In genomic region chr16:67967956-67968439, GRCh38 we compare ENCODE assay signal across 8 cellular contexts. TPM values are rescaled to one million over a fixed set of nuclear protein-coding genes. Genes with fewer than 3 reads are reported as not detected.
A peak's percentile ranks its signal among the peaks of the same experiment; 100 is the strongest.
DNase-seq lines count a peak whose midpoint lies in the region; ATAC-seq and TF ChIP-seq lines count a peak whose summit lies in the region.

No MANE protein-coding gene starts in this region.

- H3K36me3 ChIP-seq in neural progenitor cell, result no peaks in the 10 kb centered on the region

- H3K79me2 ChIP-seq in neural progenitor cell (ENCODE audit: low read depth), result no peaks in the 10 kb centered on the region

- no peak for TF ChIP-seq CTCF in neural progenitor cell (IDR thresholded peaks at IDR 0.05)

- peak overlapping the region; percentile 86 for H3K4me2 ChIP-seq in neural progenitor cell

- in situ Hi-C loops in KBM-7 (cut with MboI; ENCODE audit: low pct_unique_long_range_greater_than_20kb, low sequenced_read_pairs), result no loop called here

- peaks cover 14% of the 10 kb centered on the region for H3K4me1 ChIP-seq in neural progenitor cell

- no peaks in the 10 kb centered on the region for H3K9me3 Mint-ChIP-seq in activated T-cell treated with anti-CD3 and anti-CD28 coated beads, Interleukin-2, amount 50 U/mL, for 24 hours
- no peaks in the 10 kb centered on the region for H3K9me3 Mint-ChIP-seq in neural progenitor cell

- no peaks in the 10 kb centered on the region for H3K9me3 ChIP-seq in neural progenitor cell (ENCODE audit: low read depth)

- peaks cover 24% of the 10 kb centered on the region for H3F3A ChIP-seq in neural progenitor cell (ENCODE audit: low read depth)

- H3K36me3 Mint-ChIP-seq in activated T-cell treated with anti-CD3 and anti-CD28 coated beads, Interleukin-2, amount 50 U/mL, for 24 hours (ENCODE audit: low read depth), result peaks cover 8% of the 10 kb centered on the region
- no peaks in the 10 kb centered on the region for H3K36me3 Mint-ChIP-seq in neural progenitor cell

- intact Hi-C loops in posterior vena cava (cut with DNase I), result no loop called here

- peaks cover 27% of the 10 kb centered on the region for H3K4me1 Mint-ChIP-seq in activated T-cell treated with anti-CD3 and anti-CD28 coated beads, Interleukin-2, amount 50 U/mL, for 24 hours (ENCODE audit: low read depth)
- peaks cover 18% of the 10 kb centered on the region for H3K4me1 Mint-ChIP-seq in neural progenitor cell

- peak overlapping the region; percentile 16 for H3K9ac ChIP-seq in neural progenitor cell

- peaks cover 20% of the 10 kb centered on the region for H3K27me3 ChIP-seq in neural progenitor cell

- peak overlapping the region; percentile 98 for H3K4me3 Mint-ChIP-seq in activated T-cell treated with anti-CD3 and anti-CD28 coated beads, Interleukin-2, amount 50 U/mL, for 24 hours
- peak overlapping the region; percentile 89 for H3K4me3 Mint-ChIP-seq in neural progenitor cell

- peak overlapping the region; percentile 55 for H3K4me3 ChIP-seq in neural progenitor cell

- H3K27ac ChIP-seq in neural progenitor cell, result no peak overlapping the region

- ATAC-seq in GM21619 (IDR thresholded peaks at IDR 0.05; ENCODE audit: unreplicated experiment), result peak; percentile 27

- peak overlapping the region; percentile 94 for H3K27ac Mint-ChIP-seq in activated T-cell treated with anti-CD3 and anti-CD28 coated beads, Interleukin-2, amount 50 U/mL, for 24 hours
- H3K27ac Mint-ChIP-seq in neural progenitor cell, result no peak overlapping the region

- DNase-seq in ELR (ENCODE audit: low read depth) (peak; percentile 56), KBM-7 (peak; percentile 46), fibroblast of peridontal ligament (ENCODE audit: extremely low read depth) (peak; percentile 33), neural progenitor cell (ENCODE audit: low spot score) (peak; percentile 65), H4 (ENCODE audit: low spot score) (no peak), posterior vena cava (ENCODE audit: low spot score) (no peak)
- DNase-seq in activated T-cell treated with anti-CD3 and anti-CD28 coated beads, Interleukin-2, amount 50 U/mL, for 24 hours, result no peak

- H3K27me3 Mint-ChIP-seq in activated T-cell treated with anti-CD3 and anti-CD28 coated beads, Interleukin-2, amount 50 U/mL, for 24 hours, result no peaks in the 10 kb centered on the region
- peaks cover 22% of the 10 kb centered on the region for H3K27me3 Mint-ChIP-seq in neural progenitor cell (ENCODE audit: insufficient read depth, low read depth)

- H4K20me1 ChIP-seq in neural progenitor cell (ENCODE audit: low read depth), result peaks cover 5% of the 10 kb centered on the region

- peak overlapping the region; percentile 67 for H2AFZ ChIP-seq in neural progenitor cell (replicated peaks)

RNA-seq across cellular contexts. Expression of gene SLC12A4, which starts 0.4 kb away (rescaled TPM):
- total RNA-seq in neural progenitor cell (ENCODE audit: low replicate concordance) (8.8 and 21.1 TPM in 2 replicates), posterior vena cava (10 to 100 TPM; 82.6 to 90.1 TPM)
- total RNA-seq in H4 (2014; rRNA removed; shearing (Covaris generic)), result 9.3 and 13.9 TPM in 2 replicates

RNA-seq across cellular contexts. Expression of gene DPEP3, which starts 12.3 kb away (rescaled TPM):
- total RNA-seq in neural progenitor cell (ENCODE audit: low replicate concordance) (0.19 TPM in 1 of 2 replicates, not detected in the other), posterior vena cava (not detected)
- total RNA-seq in H4 (2014; rRNA removed; shearing (Covaris generic)), result not detected in 2 replicates

RNA-seq across cellular contexts. Expression of gene LCAT, which starts 24.1 kb away (rescaled TPM):
- total RNA-seq in neural progenitor cell (ENCODE audit: low replicate concordance) (1.5 and 4.9 TPM in 2 replicates), posterior vena cava (10 to 100 TPM; 19.2 to 29.8 TPM)
- total RNA-seq in H4 (2014; rRNA removed; shearing (Covaris generic)), result 1.1 TPM in 1 of 2 replicates, not detected in the other

RNA-seq across cellular contexts. Expression of gene DPEP2, which starts 31.3 kb away (rescaled TPM):
- total RNA-seq in neural progenitor cell (ENCODE audit: low replicate concordance), result not detected in 2 replicates
- not detected in 2 replicates for total RNA-seq in H4 (2014; rRNA removed; shearing (Covaris generic))
- 1 to 10 TPM; 1.1 to 3.0 TPM for total RNA-seq in posterior vena cava

RNA-seq across cellular contexts. Expression of gene PSMB10, which starts 31.3 kb away (rescaled TPM):
- total RNA-seq in neural progenitor cell (ENCODE audit: low replicate concordance) (1.2 and 4.4 TPM in 2 replicates), posterior vena cava (10 to 100 TPM; 30.4 to 31.8 TPM)
- total RNA-seq in H4 (2014; rRNA removed; shearing (Covaris generic)), result 48.7 and 65.7 TPM in 2 replicates

Comparison
In these comparisons a context has a peak if more than half of its experiments do, and no peak if none do; other contexts are left out.
1. DNase-seq: peak in ELR (single experiment), KBM-7 (single experiment), fibroblast of peridontal ligament (single experiment) and neural progenitor cell (single experiment); none in activated T-cell treated with anti-CD3 and anti-CD28 coated beads, Interleukin-2, amount 50 U/mL, for 24 hours (single experiment), H4 (single experiment) and posterior vena cava (single experiment).